In the genomic region with DNA sequence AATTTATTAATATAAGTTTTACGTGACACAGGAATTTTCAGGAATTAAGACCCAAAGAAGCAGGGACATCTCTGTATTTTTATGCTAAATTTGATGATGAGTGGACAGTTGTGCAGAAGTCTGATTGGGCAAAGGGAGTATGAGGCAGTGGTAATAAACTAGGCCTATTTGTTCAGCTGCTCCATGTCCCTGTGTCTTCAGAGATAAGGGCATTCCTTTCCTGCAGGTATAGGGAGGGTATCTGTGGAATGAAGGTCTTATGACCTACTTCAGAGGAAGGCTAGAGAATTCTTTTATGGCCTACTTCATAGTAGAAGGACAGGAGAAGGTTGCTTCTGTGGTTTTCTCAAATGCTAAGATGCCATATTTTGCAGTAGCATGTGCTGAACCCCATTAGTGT, we compare ENCODE assay signal across 22 cellular contexts.
A peak's percentile ranks its signal among the peaks of the same experiment; 100 is the strongest.
DNase-seq lines count a peak whose midpoint lies in the region; ATAC-seq and TF ChIP-seq lines count a peak whose summit lies in the region.
"Had no signal": no experiment of that assay in that cellular context is flagged by ENCODE, and none has a peak within 500 bp of the region (broad histone marks: within the 10 kb centered on the region; RNA-seq: fewer than 3 reads in every experiment).

No MANE protein-coding gene starts in this region.

- H3K4me1 Mint-ChIP-seq in CD14-positive monocyte, result peaks cover 12% of the 10 kb centered on the region
- H3K4me1 Mint-ChIP-seq: neural crest cell had no signal

- H3K4me3 Mint-ChIP-seq in CD14-positive monocyte, result no peak overlapping the region
- H3K4me3 Mint-ChIP-seq: CD8-positive, alpha-beta T cell; neural crest cell; WTC11 had no signal

- H3K9me3 ChIP-seq in SJSA1 (replicated peaks), result no peaks in the 10 kb centered on the region
- no peaks in the 10 kb centered on the region for H3K9me3 ChIP-seq in upper lobe of right lung
- H3K9me3 ChIP-seq: HAP-1, right lobe of liver, SJCRH30, vagina had no signal

- TF ChIP-seq CTCF in upper lobe of right lung (IDR thresholded peaks at IDR 0.05) (no peak), CD14-positive monocyte (IDR thresholded peaks at IDR 0.05) (no peak)

- intact Hi-C loops in left colon (cut with DNase I, micrococcal nuclease) (no loop called here), upper lobe of right lung (cut with DNase I) (no loop called here), CD14-positive monocyte (cut with micrococcal nuclease) (no loop called here)

- peaks cover 0 to 4% (median 0%) of the 10 kb centered on the region in 7 donors for H3K9me3 Mint-ChIP-seq in CD14-positive monocyte
- H3K9me3 Mint-ChIP-seq: CD8-positive, alpha-beta T cell had no signal

- peaks cover 0 to 1% (median 0%) of the 10 kb centered on the region in 3 donors for H3K27me3 Mint-ChIP-seq in CD14-positive monocyte (ENCODE audit: low read depth in 3 of 3)

- H3K4me1 ChIP-seq in SJSA1 (replicated peaks), result peaks cover 36% of the 10 kb centered on the region
- H3K4me1 ChIP-seq in upper lobe of right lung, result no peaks in the 10 kb centered on the region
- H3K4me1 ChIP-seq: right lobe of liver, vagina had no signal

- peaks cover 23 to 24% of the 10 kb centered on the region in 2 donors for H3K36me3 Mint-ChIP-seq in CD14-positive monocyte

- H3K27ac Mint-ChIP-seq in CD14-positive monocyte, result no peak overlapping the region
- H3K27ac Mint-ChIP-seq: CD8-positive, alpha-beta T cell; WTC11 had no signal

- H3K27me3 ChIP-seq in SJSA1 (replicated peaks) (no peaks in the 10 kb centered on the region), upper lobe of right lung (no peaks in the 10 kb centered on the region)
- H3K27me3 ChIP-seq: right lobe of liver, SJCRH30, vagina had no signal

- ATAC-seq in left colon (peak; percentile 91), upper lobe of right lung (peak; percentile 70)
- ATAC-seq: CD8-positive, alpha-beta T cell; right lobe of liver; WTC11 had no signal

- peak; percentile 19 for DNase-seq in DMS53 (lab: John Stamatoyannopoulos, UW)
- no peak for DNase-seq in DMS53 treated with DMSO at 0.1 percent for 48 hours (lab: John Stamatoyannopoulos, UW; ENCODE audit: unreplicated experiment)
- DNase-seq in SJSA1 (ENCODE audit: low read depth in 1 of 2, low spot score in 2 of 2), result no peak
- no peak for DNase-seq in left colon
- no peak for DNase-seq in upper lobe of right lung
- DNase-seq in HuH-7 (ENCODE audit: low spot score), result no peak
- no peak for DNase-seq in CD14-positive monocyte (ENCODE audit: low spot score)
- DNase-seq in activated CD4-positive, alpha-beta T cell treated with anti-CD3 and anti-CD28 coated beads for 4 hours, result no peak
- DNase-seq: activated CD4-positive, alpha-beta T cell treated with anti-CD3 and anti-CD28 coated beads, Interleukin-2, amount 50 U/mL, for 1 hour; activated naive CD4-positive, alpha-beta T cell; activated T-cell treated with anti-CD3 and anti-CD28 coated beads, Interleukin-2, amount 50 U/mL, for 48 hours; CD8-positive, alpha-beta T cell; KG1; NCI-H1436 treated with DMSO at 0.1 percent for 48 hours; right lobe of liver; SJCRH30; stimulated activated naive CD4-positive, alpha-beta T cell treated with Interleukin-2 at 50 U/mL for 16 hours had no signal

- H3K27ac ChIP-seq in SJSA1 (0 out of 2 replicates have a peak overlapping the region, but pooled peaks have one; percentile 6), upper lobe of right lung (no peak overlapping the region)
- H3K27ac ChIP-seq: 22Rv1, right lobe of liver, SJCRH30, vagina had no signal

- H3K4me3 ChIP-seq in SJSA1 (no peak overlapping the region), upper lobe of right lung (no peak overlapping the region)
- H3K4me3 ChIP-seq: HAP-1, right lobe of liver, SJCRH30, vagina had no signal

- H3K36me3 ChIP-seq in SJSA1 (peaks cover 4% of the 10 kb centered on the region; the same call in 1 of the 2 replicates), upper lobe of right lung (no peaks in the 10 kb centered on the region)
- H3K36me3 ChIP-seq: HAP-1, right lobe of liver, SJCRH30, vagina had no signal
